ENCODE assay signal across 17 cellular contexts in the genomic region with DNA sequence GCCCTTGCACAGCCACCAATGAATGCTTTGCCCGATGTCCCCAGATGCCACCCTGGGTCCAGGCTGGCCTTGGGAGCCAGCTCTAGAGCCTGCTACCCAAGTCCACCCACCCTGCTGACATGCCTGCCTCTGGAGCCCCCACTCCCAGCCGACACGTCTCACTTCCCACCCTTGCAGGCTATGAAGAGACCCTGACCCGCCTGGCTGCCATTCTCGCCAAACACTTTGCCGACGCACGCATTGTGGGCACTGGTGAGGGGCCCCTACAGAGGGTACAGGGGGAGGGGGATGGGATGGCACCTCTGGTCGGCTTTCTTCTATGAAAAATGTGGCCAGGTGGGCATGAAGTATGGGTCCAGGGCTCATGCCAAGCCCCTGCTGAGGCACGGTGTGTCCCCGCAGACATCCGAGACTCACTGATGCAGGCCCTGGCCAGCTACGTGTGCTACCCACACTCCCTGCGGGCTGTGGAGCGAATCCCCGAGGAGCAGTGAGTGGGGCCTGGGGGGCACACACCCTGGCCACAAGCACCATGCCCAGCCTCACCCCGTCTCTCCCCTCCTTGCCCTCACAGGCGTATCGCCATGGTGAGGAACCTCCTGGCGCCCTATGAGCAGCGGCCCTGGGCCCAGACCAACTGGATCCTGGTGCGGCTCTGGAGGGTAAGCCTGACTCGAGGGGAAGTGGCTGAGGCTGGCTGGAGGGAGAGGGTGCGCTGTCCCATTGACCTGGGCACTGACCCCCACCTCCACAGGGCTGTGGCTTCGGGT. TPM values are rescaled to one million over a fixed set of nuclear protein-coding genes. Genes with fewer than 3 reads are reported as not detected.
DNase-seq lines count a peak whose midpoint lies in the region; ATAC-seq and TF ChIP-seq lines count a peak whose summit lies in the region.
"Had no signal": no experiment of that assay in that cellular context is flagged by ENCODE, and none has a peak within 500 bp of the region (broad histone marks: within the 10 kb centered on the region; RNA-seq: fewer than 3 reads in every experiment).

No MANE protein-coding gene starts in this region.

- H3K4me3 ChIP-seq in mesenchymal stem cell (ENCODE audit: insufficient read depth in 1 of 2, low read depth in 1 of 2, low read length in 2 of 2), result no peak overlapping the region
- H3K4me3 ChIP-seq: GM23338, SJCRH30 had no signal

- no peak overlapping the region for H2BK120ac ChIP-seq in mesenchymal stem cell (ENCODE audit: low read depth, low read length)

- no peaks in the 10 kb centered on the region for H3K9me3 ChIP-seq in mesenchymal stem cell (ENCODE audit: control insufficient read depth, low read length)
- H3K9me3 ChIP-seq: BE2C, SJCRH30 had no signal

- ATAC-seq in left ventricle myocardium superior, result no peak
- no peak for ATAC-seq in HG02870 (IDR thresholded peaks at IDR 0.05; ENCODE audit: unreplicated experiment)
- ATAC-seq: HCT116 had no signal

- peak overlapping the region; percentile 47 for H4K8ac ChIP-seq in mesenchymal stem cell (ENCODE audit: low read length)

- CTCF ChIA-PET in RWPE1 (lab: Yijun Ruan, JAX), result no interaction called here

- DNase-seq in left ventricle myocardium superior (peak; percentile 23), cardiac septum (ENCODE audit: low spot score) (no peak), RWPE1 (ENCODE audit: low spot score) (no peak), mesenchymal stem cell (no peak), kidney tubule cell (ENCODE audit: low spot score) (no peak), DMS79 treated with DMSO at 0.1 percent for 48 hours (lab: John Stamatoyannopoulos, UW) (no peak)
- DNase-seq: BE2C; CD8-positive, alpha-beta T cell; DMS53; NCI-H1105; NCI-H2081; NCI-H510A; NCI-H82; SJCRH30 had no signal

- H3K79me1 ChIP-seq in mesenchymal stem cell (replicated peaks; ENCODE audit: low read length, poor library complexity, severe bottlenecking), result no peaks in the 10 kb centered on the region

- H2BK15ac ChIP-seq in mesenchymal stem cell (ENCODE audit: low read depth, poor library complexity, severe bottlenecking), result no peak overlapping the region

- TF ChIP-seq CTCF in RWPE1 (conservative IDR thresholded peaks at IDR 0.05; ENCODE audit: low read depth), result no peak

- H2BK12ac ChIP-seq in mesenchymal stem cell (ENCODE audit: low read length in 2 of 2), result no peak overlapping the region

- no peaks in the 10 kb centered on the region for H3K27me3 ChIP-seq in mesenchymal stem cell (ENCODE audit: control insufficient read depth in 1 of 2, insufficient read depth in 1 of 2, low read length in 2 of 2)
- H3K27me3 ChIP-seq: BE2C, SJCRH30 had no signal

- no peak overlapping the region for H3K4me2 ChIP-seq in mesenchymal stem cell (ENCODE audit: low read length, poor library complexity, severe bottlenecking)
- H3K4me2 ChIP-seq: GM23338 had no signal

- no peak overlapping the region for H3K18ac ChIP-seq in mesenchymal stem cell (ENCODE audit: low read depth in 1 of 2, low read length in 2 of 2)

- no peak overlapping the region for H4K91ac ChIP-seq in mesenchymal stem cell (ENCODE audit: low read length)

- 95% methylated on average over 24 of the region's 25 CpGs for WGBS in mesenchymal stem cell

- peaks cover 4% of the 10 kb centered on the region for H3K4me1 ChIP-seq in mesenchymal stem cell (ENCODE audit: control insufficient read depth, insufficient read depth, low read depth, low read length)
- H3K4me1 ChIP-seq: BE2C, SJCRH30 had no signal

- H3K36me3 ChIP-seq in mesenchymal stem cell (ENCODE audit: control insufficient read depth in 1 of 2, insufficient read depth in 2 of 2, low read depth in 1 of 2, low read length in 2 of 2), result peaks cover 20 to 59% of the 10 kb centered on the region in 2 experiments
- H3K36me3 ChIP-seq: BE2C had no signal

- H3K9ac ChIP-seq in mesenchymal stem cell (ENCODE audit: low read length), result no peak overlapping the region

- intact Hi-C loops in left ventricle myocardium superior (cut with micrococcal nuclease), result no loop called here
- intact Hi-C loops in cardiac septum (cut with DNase I), result no loop called here

- no peak overlapping the region for H2AK5ac ChIP-seq in mesenchymal stem cell (ENCODE audit: low read length, severe bottlenecking)

- H3K23ac ChIP-seq in mesenchymal stem cell (ENCODE audit: low read length in 2 of 2), result no peak overlapping the region

- H2AFZ ChIP-seq in mesenchymal stem cell (ENCODE audit: low read depth, low read length), result no peak overlapping the region
- H2AFZ ChIP-seq: GM23338 had no signal

- peak overlapping the region in 1 of 2 experiments; percentile 46 for H3K14ac ChIP-seq in mesenchymal stem cell (ENCODE audit: low read length in 2 of 2)

- H3K4ac ChIP-seq in mesenchymal stem cell (ENCODE audit: low read depth in 1 of 2, low read length in 2 of 2), result no peak overlapping the region

- no peak overlapping the region for H2BK5ac ChIP-seq in mesenchymal stem cell (ENCODE audit: low read depth, low read length, poor library complexity, severe bottlenecking)

- POLR2A ChIA-PET in RWPE1 (lab: Yijun Ruan, JAX; ENCODE audit: low non-redundant PET), result no interaction called here

- H3K27ac ChIP-seq in RWPE1, result peak overlapping the region; percentile 33
- H3K27ac ChIP-seq in mesenchymal stem cell (ENCODE audit: low read length, poor library complexity, severe bottlenecking), result no peak overlapping the region
- H3K27ac ChIP-seq: SJCRH30 had no signal

RNA-seq across cellular contexts. Expression of a gene that starts 6.0 kb away (rescaled TPM):
- not detected for total RNA-seq in left ventricle myocardium superior
- 0.35 TPM for total RNA-seq in cardiac septum
- polyA plus RNA-seq in mesenchymal stem cell (2013, experiment 1 of 2), result 1.2 TPM
- polyA plus RNA-seq in mesenchymal stem cell (2013, experiment 2 of 2), result 1.2 TPM

RNA-seq across cellular contexts. Expression of a gene that starts 10.2 kb away (rescaled TPM):
- total RNA-seq in left ventricle myocardium superior (16.4 TPM), cardiac septum (19.5 TPM)
- 16.4 TPM for polyA plus RNA-seq in mesenchymal stem cell (2013, experiment 1 of 2)
- 16.4 TPM for polyA plus RNA-seq in mesenchymal stem cell (2013, experiment 2 of 2)

RNA-seq across cellular contexts. Expression of a gene that starts 24.2 kb away (rescaled TPM):
- total RNA-seq in left ventricle myocardium superior, result 45.3 TPM
- 59.4 TPM for total RNA-seq in cardiac septum
- polyA plus RNA-seq in mesenchymal stem cell (2013, experiment 1 of 2), result 24.4 TPM
- polyA plus RNA-seq in mesenchymal stem cell (2013, experiment 2 of 2), result 22.4 TPM

RNA-seq across cellular contexts. Expression of a gene that starts 24.2 kb away (rescaled TPM):
- total RNA-seq in left ventricle myocardium superior (6.6 TPM), cardiac septum (6.4 TPM)
- 7.8 TPM for polyA plus RNA-seq in mesenchymal stem cell (2013, experiment 1 of 2)
- 7.5 TPM for polyA plus RNA-seq in mesenchymal stem cell (2013, experiment 2 of 2)

RNA-seq across cellular contexts. Expression of a gene that starts 39.4 kb away (rescaled TPM):
- total RNA-seq in left ventricle myocardium superior, result 113 TPM
- 81.4 TPM for total RNA-seq in cardiac septum
- polyA plus RNA-seq in mesenchymal stem cell (2013, experiment 1 of 2), result 46.0 TPM
- polyA plus RNA-seq in mesenchymal stem cell (2013, experiment 2 of 2), result 44.5 TPM
